ENCODE assay signal across 15 cellular contexts in the genomic region with DNA sequence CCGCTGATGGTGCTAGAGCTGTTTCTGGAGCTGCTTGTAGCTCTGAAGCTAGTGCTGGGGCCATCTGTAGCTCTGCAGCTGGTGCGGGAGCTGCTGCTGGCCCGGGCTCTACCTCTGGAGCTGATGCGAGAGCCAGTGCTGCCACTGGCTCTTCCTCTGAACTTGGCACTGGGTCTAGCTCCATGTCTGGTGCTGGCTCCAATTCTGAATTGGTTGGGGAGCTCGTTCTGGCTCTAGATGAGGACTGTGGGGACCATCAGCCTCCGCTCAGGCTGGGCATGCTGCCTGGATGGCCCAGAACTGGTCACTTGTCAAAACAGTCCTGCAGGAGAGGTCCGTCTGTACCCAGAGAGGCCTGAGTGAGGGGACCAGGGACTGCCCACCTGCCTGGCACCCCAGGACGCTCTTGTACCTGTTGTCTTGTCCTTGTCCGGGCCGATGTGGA. TPM values are rescaled to one million over a fixed set of nuclear protein-coding genes. Genes with fewer than 3 reads are reported as not detected.
A peak's percentile ranks its signal among the peaks of the same experiment; 100 is the strongest.
DNase-seq lines count a peak whose midpoint lies in the region; ATAC-seq and TF ChIP-seq lines count a peak whose summit lies in the region.
"Had no signal": no experiment of that assay in that cellular context is flagged by ENCODE, and none has a peak within 500 bp of the region (broad histone marks: within the 10 kb centered on the region; RNA-seq: fewer than 3 reads in every experiment).

No MANE protein-coding gene starts in this region.

- H3K79me1 ChIP-seq in neuronal stem cell (ENCODE audit: low read depth, low read length): no peaks in the 10 kb centered on the region

- H3K18ac ChIP-seq in neuronal stem cell (ENCODE audit: low read length): no peak overlapping the region

- no peak overlapping the region for H2AFZ ChIP-seq in neuronal stem cell (ENCODE audit: low read length)

- intact Hi-C loops in cardiac septum (cut with DNase I): loop anchor here (2.0 to 5.0 kb wide), 3 partner anchors 89 to 300 kb away; no protein-coding TSS in a partner anchor
- intact Hi-C loops in heart left ventricle (cut with DNase I): loop anchor here (2.0 to 10.0 kb wide), 16 partner anchors 45 to 540 kb away; a partner anchor contains a TSS
- intact Hi-C loops in spleen (cut with DNase I; ENCODE audit: low total_unique reads): loop anchor here (5.0 to 10.0 kb wide), 2 partner anchors 217 to 300 kb away; no protein-coding TSS in a partner anchor

- peaks cover 0 to 15% (median 3%) of the 10 kb centered on the region in 9 donors for H3K27me3 ChIP-seq in heart left ventricle
- H3K27me3 ChIP-seq in neuronal stem cell (ENCODE audit: control insufficient read depth in 3 of 3, insufficient read depth in 3 of 3, low read depth in 1 of 3, low read length in 3 of 3): peaks cover 0 to 34% (median 22%) of the 10 kb centered on the region in 3 experiments
- peaks cover 0 to 57% (median 3%) of the 10 kb centered on the region in 7 donors for H3K27me3 ChIP-seq in spleen (replicated peaks in 1 of 7)
- H3K27me3 ChIP-seq: BLaER1 treated with 17β-estradiol and CSF1 and Interleukin-3, amounts not matched to agents 10 nM and 100 nM had no signal

- no peak overlapping the region for H3K9ac ChIP-seq in neuronal stem cell (ENCODE audit: low read depth, low read length, poor library complexity)
- H3K9ac ChIP-seq: BLaER1 treated with 17β-estradiol and CSF1 and Interleukin-3, amounts not matched to agents 10 nM and 100 nM; KMS-11 had no signal

- H2BK12ac ChIP-seq in neuronal stem cell (ENCODE audit: low read length): no peak overlapping the region

- H2BK15ac ChIP-seq in neuronal stem cell (ENCODE audit: low read length): no peak overlapping the region

- peak; percentile 46 for DNase-seq in cardiac septum (ENCODE audit: low spot score)
- DNase-seq in heart left ventricle: no peak
- no peak for DNase-seq in neuronal stem cell (ENCODE audit: low spot score)
- DNase-seq in spleen: peak; percentile 62
- DNase-seq in DMS79 treated with DMSO at 0.1 percent for 48 hours (lab: John Stamatoyannopoulos, UW): no peak
- DNase-seq: GDM1, GOT3 had no signal

- WGBS in heart left ventricle, 4 donors: 77 to 87% (median 85%) methylated on average over 4 to 10 of the region's 10 CpGs
- no CpG with 5 or more reads among the region's 10 CpGs for WGBS in neuronal stem cell (ENCODE audit: extremely low coverage in 2 of 2, insufficient read length in 2 of 2, insufficient replicate concordance in 1 of 2), 2 donors
- WGBS in spleen, 5 donors: 86 to 92% (median 89%) methylated on average over 7 to 10 of the region's 10 CpGs

- TF ChIP-seq CTCF in heart left ventricle (IDR thresholded peaks at IDR 0.05) (no peak), spleen (IDR thresholded peaks at IDR 0.05 in 8 of 11, conservative IDR thresholded peaks at IDR 0.05 in 3 of 11) (no peak)

- H3K14ac ChIP-seq in neuronal stem cell (ENCODE audit: low read length): no peak overlapping the region

- H3K4me3 ChIP-seq in heart left ventricle (no peak overlapping the region), neuronal stem cell (ENCODE audit: low read length in 2 of 2) (no peak overlapping the region), spleen (no peak overlapping the region)
- H3K4me3 ChIP-seq: BLaER1 treated with 17β-estradiol and CSF1 and Interleukin-3, amounts not matched to agents 10 nM and 100 nM; HAP-1 had no signal

- H3K9me3 ChIP-seq in heart left ventricle (no peaks in the 10 kb centered on the region), neuronal stem cell (replicated peaks in 1 of 2; ENCODE audit: control insufficient read depth in 2 of 2, insufficient read depth in 1 of 2, low read depth in 1 of 2, low read length in 2 of 2) (no peaks in the 10 kb centered on the region), spleen (no peaks in the 10 kb centered on the region)
- H3K9me3 ChIP-seq: BLaER1 treated with 17β-estradiol and CSF1 and Interleukin-3, amounts not matched to agents 10 nM and 100 nM; HAP-1 had no signal

- peak overlapping the region; percentile 70 for H3K23ac ChIP-seq in neuronal stem cell (ENCODE audit: low read depth, low read length, poor library complexity)

- no peak overlapping the region for H3K27ac ChIP-seq in heart left ventricle
- H3K27ac ChIP-seq in neuronal stem cell (replicated peaks; ENCODE audit: low read length): no peak overlapping the region
- no peak overlapping the region for H3K27ac ChIP-seq in spleen
- H3K27ac ChIP-seq: BLaER1 treated with 17β-estradiol and CSF1 and Interleukin-3, amounts not matched to agents 10 nM and 100 nM; KMS-11 had no signal

- peak overlapping the region; percentile 83 for H2AK5ac ChIP-seq in neuronal stem cell (ENCODE audit: low read depth, low read length)

- ATAC-seq in heart left ventricle (no peak), HG03571 (IDR thresholded peaks at IDR 0.05; ENCODE audit: unreplicated experiment) (no peak), GM21447 (IDR thresholded peaks at IDR 0.05; ENCODE audit: unreplicated experiment) (no peak)

- no peak overlapping the region for H2BK120ac ChIP-seq in neuronal stem cell (ENCODE audit: low read depth, low read length)

- no peak overlapping the region for H3K4me2 ChIP-seq in neuronal stem cell (ENCODE audit: insufficient read depth, low read length, poor library complexity, severe bottlenecking)
- H3K4me2 ChIP-seq: KMS-11 had no signal

- TF ChIP-seq POLR2A in heart left ventricle (IDR thresholded peaks at IDR 0.05): no peak
- no peak for TF ChIP-seq POLR2A in spleen (IDR thresholded peaks at IDR 0.05)

- no peak overlapping the region for H2BK5ac ChIP-seq in neuronal stem cell (ENCODE audit: low read length)

- H3K36me3 ChIP-seq in heart left ventricle (no peaks in the 10 kb centered on the region), neuronal stem cell (replicated peaks in 1 of 2; ENCODE audit: control insufficient read depth in 2 of 2, insufficient read depth in 2 of 2, low read length in 2 of 2) (no peaks in the 10 kb centered on the region), spleen (no peaks in the 10 kb centered on the region)
- H3K36me3 ChIP-seq: BLaER1 treated with 17β-estradiol and CSF1 and Interleukin-3, amounts not matched to agents 10 nM and 100 nM; HAP-1 had no signal

- peaks cover 0 to 12% (median 0%) of the 10 kb centered on the region in 12 donors for H3K4me1 ChIP-seq in heart left ventricle
- peaks cover 0 to 2% of the 10 kb centered on the region in 2 donors for H3K4me1 ChIP-seq in neuronal stem cell (ENCODE audit: control insufficient read depth in 2 of 2, insufficient read depth in 1 of 2, low read depth in 1 of 2, low read length in 2 of 2)
- H3K4me1 ChIP-seq in spleen: peaks cover 0 to 20% (median 12%) of the 10 kb centered on the region in 6 donors
- H3K4me1 ChIP-seq: HAP-1 had no signal

- no peak overlapping the region for H4K91ac ChIP-seq in neuronal stem cell (ENCODE audit: low read depth, low read length, poor library complexity)

- H3K4ac ChIP-seq in neuronal stem cell (ENCODE audit: low read length): no peak overlapping the region

- H4K8ac ChIP-seq in neuronal stem cell (ENCODE audit: low read depth, low read length): no peak overlapping the region

RNA-seq across cellular contexts. Expression of a gene that starts 21.5 kb away (rescaled TPM):
- total RNA-seq in cardiac septum (not detected), heart left ventricle (not detected), spleen (under 1 TPM in 1 of 7 donors, not detected in 6; 0.95 TPM)
- polyA plus RNA-seq in heart left ventricle (under 1 TPM in 1 of 2 donors, not detected in 1; 0.38 TPM), spleen (under 1 TPM in 2 of 3 donors, not detected in 1; 0.16 to 0.38 TPM)
- not detected for polyA plus RNA-seq in neuronal stem cell (2013, experiment 1 of 2)
- polyA plus RNA-seq in neuronal stem cell (2013, experiment 2 of 2): not detected
- total RNA-seq: A172; CD4-positive, CD25-positive, alpha-beta regulatory T cell; HepG2 had no signal
- polyA plus RNA-seq: CD4-positive, CD25-positive, alpha-beta regulatory T cell; HepG2 had no signal

RNA-seq across cellular contexts. Expression of a gene that starts 23.9 kb away (rescaled TPM):
- total RNA-seq in cardiac septum (4.6 TPM), heart left ventricle (10 to 100 TPM in 2 of 9 donors, 1 to 10 TPM in 7; 4.6 to 22.5 (median 7.1) TPM), spleen (10 to 100 TPM; 16.8 to 52.8 (median 31.2) TPM)
- polyA plus RNA-seq in heart left ventricle (1 to 10 TPM; 5.4 to 7.0 TPM), spleen (10 to 100 TPM in 2 of 3 donors, 1 to 10 TPM in 1; 9.2 to 14.1 (median 10.7) TPM)
- 2.2 TPM for polyA plus RNA-seq in neuronal stem cell (2013, experiment 1 of 2)
- 1.8 TPM for polyA plus RNA-seq in neuronal stem cell (2013, experiment 2 of 2)
- total RNA-seq: HepG2 had no signal
- polyA plus RNA-seq: HepG2 had no signal

Comparison
In these comparisons a context has a peak if more than half of its experiments do, and no peak if none do; other contexts are left out.
1. DNase-seq: peak in cardiac septum (single experiment) and spleen (single experiment); none in heart left ventricle (0 of 5), neuronal stem cell (single experiment) and DMS79 treated with DMSO at 0.1 percent for 48 hours (single experiment).